Comparison of ENCODE assay signal across 15 cellular contexts in genomic region chr2:106163948-106164580, GRCh38. TPM values are rescaled to one million over a fixed set of nuclear protein-coding genes. Genes with fewer than 3 reads are reported as not detected.
A peak's percentile ranks its signal among the peaks of the same experiment; 100 is the strongest.
DNase-seq lines count a peak whose midpoint lies in the region; ATAC-seq, FAIRE-seq and TF ChIP-seq lines count a peak whose summit lies in the region.
"Had no signal": no experiment of that assay in that cellular context is flagged by ENCODE, and none has a peak within 500 bp of the region (broad histone marks: within the 10 kb centered on the region; RNA-seq: fewer than 3 reads in every experiment).

No MANE protein-coding gene starts in this region.

- H3K27me3 Mint-ChIP-seq in activated CD8-positive, alpha-beta T cell treated with anti-CD3 and anti-CD28 coated beads for 36 hours, result no peaks in the 10 kb centered on the region

- peaks cover 60 to 100% (median 94%) of the 10 kb centered on the region in 10 experiments for H3K4me1 ChIP-seq in BLaER1 treated with 17β-estradiol and CSF1 and Interleukin-3, amounts not matched to agents 10 nM and 100 nM
- peaks cover 47% of the 10 kb centered on the region for H3K4me1 ChIP-seq in iPS-20b (ENCODE audit: insufficient read depth, low read length)
- H3K4me1 ChIP-seq in uterus, result no peaks in the 10 kb centered on the region

- H3K4me1 Mint-ChIP-seq in activated CD8-positive, alpha-beta T cell treated with anti-CD3 and anti-CD28 coated beads for 36 hours (ENCODE audit: low read depth), result peaks cover 79% of the 10 kb centered on the region

- H3K9ac ChIP-seq in BLaER1 treated with 17β-estradiol and CSF1 and Interleukin-3, amounts not matched to agents 10 nM and 100 nM, result no peak overlapping the region
- H3K9ac ChIP-seq in iPS-20b (ENCODE audit: low read depth, low read length), result peak overlapping the region; percentile 39; the same call in 1 of the 2 replicates

- TF ChIP-seq CTCF in activated CD8-positive, alpha-beta T cell treated with anti-CD3 and anti-CD28 coated beads for 36 hours (IDR thresholded peaks at IDR 0.05), result no peak
- no peak for TF ChIP-seq CTCF in uterus (IDR thresholded peaks at IDR 0.05)

- H3K4me3 ChIP-seq in BLaER1 treated with 17β-estradiol and CSF1 and Interleukin-3, amounts not matched to agents 10 nM and 100 nM, result no peak overlapping the region; a peak in 1 of 20 replicates
- H3K4me3 ChIP-seq in iPS-20b (ENCODE audit: low read length), result peak overlapping the region; percentile 31; the same call in 1 of the 2 replicates
- H3K4me3 ChIP-seq in uterus, result no peak overlapping the region
- H3K4me3 ChIP-seq: body of pancreas, left lung had no signal

- POLR2A ChIA-PET in activated CD8-positive, alpha-beta T cell treated with anti-CD3 and anti-CD28 coated beads for 36 hours (lab: Charles Lee), result interaction anchor here (1.1 to 3.6 kb wide), 4 partner anchors 13 to 63 kb away, joined by 3 to 12 read pairs (median 4); no protein-coding TSS in a partner anchor

- DNase-seq in GM12891 (ENCODE audit: insufficient read length, low spot score) (no peak), NCI-H1105 treated with DMSO at 0.1 percent for 48 hours (lab: John Stamatoyannopoulos, UW) (no peak), NOMO-1 treated with DMSO at 0.1 percent for 48 hours (lab: John Stamatoyannopoulos, UW; ENCODE audit: unreplicated experiment) (no peak), uterus (no peak)
- no peak for DNase-seq in activated CD8-positive, alpha-beta T cell treated with anti-CD3 and anti-CD28 coated beads for 36 hours
- DNase-seq: body of pancreas, left lung, NCI-H1694, NCI-H69, SHP77 treated with DMSO at 0.1 percent for 48 hours had no signal

- intact Hi-C loops in activated CD8-positive, alpha-beta T cell treated with anti-CD3 and anti-CD28 coated beads for 36 hours (cut with micrococcal nuclease), result no loop called here
- intact Hi-C loops in uterus (cut with DNase I; ENCODE audit: low total_unique reads), result no loop called here

- peak overlapping the region in 10 of 11 experiments; percentile 7 to 96 (median 84); a peak in 18 of 22 replicates for H3K4me2 ChIP-seq in BLaER1 treated with 17β-estradiol and CSF1 and Interleukin-3, amounts not matched to agents 10 nM and 100 nM

- H3K9me3 Mint-ChIP-seq in activated CD8-positive, alpha-beta T cell treated with anti-CD3 and anti-CD28 coated beads for 36 hours, result no peaks in the 10 kb centered on the region
- H3K9me3 Mint-ChIP-seq: neural crest cell had no signal

- H3K9me3 ChIP-seq in BLaER1 treated with 17β-estradiol and CSF1 and Interleukin-3, amounts not matched to agents 10 nM and 100 nM (replicated peaks in 1 of 11), result no peaks in the 10 kb centered on the region
- no peaks in the 10 kb centered on the region for H3K9me3 ChIP-seq in iPS-20b (ENCODE audit: insufficient read depth, low read depth, low read length)
- H3K9me3 ChIP-seq in uterus, result no peaks in the 10 kb centered on the region
- H3K9me3 ChIP-seq: body of pancreas, left lung had no signal

- ATAC-seq in activated CD8-positive, alpha-beta T cell treated with anti-CD3 and anti-CD28 coated beads for 36 hours, result no peak
- ATAC-seq in GM21360 (IDR thresholded peaks at IDR 0.05; ENCODE audit: unreplicated experiment), result no peak
- ATAC-seq: body of pancreas, left lung had no signal

- peak overlapping the region in 8 of 11 experiments; percentile 3 to 87 (median 44); a peak in 10 of 22 replicates for H3K27ac ChIP-seq in BLaER1 treated with 17β-estradiol and CSF1 and Interleukin-3, amounts not matched to agents 10 nM and 100 nM
- H3K27ac ChIP-seq in iPS-20b (ENCODE audit: low read length) (no peak overlapping the region), uterus (no peak overlapping the region)
- H3K27ac ChIP-seq: body of pancreas, left lung had no signal

- no peak for TF ChIP-seq POLR2A in GM12891 (IDR thresholded peaks at IDR 0.05; ENCODE audit: low read depth, low read length)
- no peak for TF ChIP-seq POLR2A in uterus (IDR thresholded peaks at IDR 0.05)

- H3K36me3 ChIP-seq in BLaER1 treated with 17β-estradiol and CSF1 and Interleukin-3, amounts not matched to agents 10 nM and 100 nM, result peaks cover 0 to 33% (median 21%) of the 10 kb centered on the region in 11 experiments; a peak in 11 of 22 replicates
- H3K36me3 ChIP-seq in iPS-20b (ENCODE audit: insufficient read depth, low read depth, low read length) (peaks cover 39% of the 10 kb centered on the region), uterus (no peaks in the 10 kb centered on the region)
- H3K36me3 ChIP-seq: left lung had no signal

- H3K36me3 Mint-ChIP-seq in activated CD8-positive, alpha-beta T cell treated with anti-CD3 and anti-CD28 coated beads for 36 hours (ENCODE audit: low read depth), result peaks cover 54% of the 10 kb centered on the region

- peaks cover 0 to 68% (median 40%) of the 10 kb centered on the region in 11 experiments; a peak in 15 of 22 replicates for H4K20me1 ChIP-seq in BLaER1 treated with 17β-estradiol and CSF1 and Interleukin-3, amounts not matched to agents 10 nM and 100 nM

- CTCF ChIA-PET in activated CD8-positive, alpha-beta T cell treated with anti-CD3 and anti-CD28 coated beads for 36 hours (lab: Charles Lee), result interaction anchor here (1.1 to 1.7 kb wide), 3 partner anchors 10 to 57 kb away, joined by 3 to 6 read pairs (median 4); no protein-coding TSS in a partner anchor

- H3K27ac Mint-ChIP-seq in activated CD8-positive, alpha-beta T cell treated with anti-CD3 and anti-CD28 coated beads for 36 hours, result peak overlapping the region; percentile 81

- H3K4me3 Mint-ChIP-seq in activated CD8-positive, alpha-beta T cell treated with anti-CD3 and anti-CD28 coated beads for 36 hours, result no peak overlapping the region
- H3K4me3 Mint-ChIP-seq: neural crest cell had no signal

- no peaks in the 10 kb centered on the region for H3K27me3 ChIP-seq in BLaER1 treated with 17β-estradiol and CSF1 and Interleukin-3, amounts not matched to agents 10 nM and 100 nM
- H3K27me3 ChIP-seq in iPS-20b (ENCODE audit: insufficient read depth, low read length) (no peaks in the 10 kb centered on the region), uterus (no peaks in the 10 kb centered on the region)
- H3K27me3 ChIP-seq: body of pancreas, left lung had no signal

- FAIRE-seq in GM12891 (lab: Jason Lieb, UNC), result peak; percentile 54
- FAIRE-seq: endothelial cell of umbilical vein had no signal

TF ChIP-seq in GM12891, 5 proteins besides CTCF, POLR2A, EP300 and RAD21:
- TF ChIP-seq TAF1 (IDR thresholded peaks at IDR 0.05; ENCODE audit: low read depth, low read length), result no peak
- peak; percentile 36 for TF ChIP-seq SPI1 (IDR thresholded peaks at IDR 0.05; ENCODE audit: low read depth, low read length)

RNA-seq across cellular contexts. Expression of gene UXS1, which starts 30.0 kb away (rescaled TPM):
- 13.3 TPM for polyA plus RNA-seq in GM12891 (2012; ENCODE audit: low read depth, missing spikeins)
- 10 to 100 TPM; 47.4 to 47.8 TPM for total RNA-seq in activated CD8-positive, alpha-beta T cell treated with anti-CD3 and anti-CD28 coated beads for 36 hours
- 100 to 1,000 TPM in 1 of 4 donors, 10 to 100 TPM in 3; 26.2 to 103 (median 74.8) TPM for total RNA-seq in uterus

Comparison
In these comparisons a context has a peak if more than half of its experiments do, and no peak if none do; other contexts are left out.
1. H3K27ac ChIP-seq: peak in BLaER1 treated with 17β-estradiol and CSF1 and Interleukin-3, amounts not matched to agents 10 nM and 100 nM (8 of 11); none in iPS-20b (single experiment) and uterus (0 of 2).